10 cellular contexts compared by ENCODE assay signal in genomic region chr4:54101190-54102041, GRCh38. TPM values are rescaled to one million over a fixed set of nuclear protein-coding genes. Genes with fewer than 3 reads are reported as not detected.
DNase-seq lines count a peak whose midpoint lies in the region; ATAC-seq and TF ChIP-seq lines count a peak whose summit lies in the region.
"Had no signal": no experiment of that assay in that cellular context is flagged by ENCODE, and none has a peak within 500 bp of the region (broad histone marks: within the 10 kb centered on the region; RNA-seq: fewer than 3 reads in every experiment).

No MANE protein-coding gene starts in this region.

- H4K20me1 ChIP-seq in BLaER1: peaks cover 36% of the 10 kb centered on the region

- H3K4me1 ChIP-seq in BLaER1 (peaks cover 22% of the 10 kb centered on the region), breast epithelium (peaks cover 9 to 12% of the 10 kb centered on the region in 2 donors)

- TF ChIP-seq POLR2A in breast epithelium (IDR thresholded peaks at IDR 0.05): no peak

- H3K27ac Mint-ChIP-seq in natural killer cell treated with Interleukin-12 subunit alpha and Interleukin-12 subunit beta and Interleukin-15 and Interleukin-18, amount 100 ng/mL, for 72 hours: no peak overlapping the region

- DNase-seq in H7: peak; percentile 63
- DNase-seq in breast epithelium (ENCODE audit: low spot score in 2 of 2): no peak
- DNase-seq in natural killer cell treated with Interleukin-12 subunit alpha and Interleukin-12 subunit beta and Interleukin-15 and Interleukin-18, amount 100 ng/mL, for 72 hours (ENCODE audit: low spot score): no peak
- DNase-seq in RWPE1 (ENCODE audit: low spot score): no peak
- DNase-seq in H4 (ENCODE audit: low spot score): no peak
- DNase-seq: SHP77 treated with DMSO at 0.1 percent for 48 hours had no signal

- H3K9ac ChIP-seq in BLaER1: no peak overlapping the region

- intact Hi-C loops in breast epithelium (cut with DNase I; ENCODE audit: low total_unique reads): no loop called here

- H3K4me1 Mint-ChIP-seq in natural killer cell treated with Interleukin-12 subunit alpha and Interleukin-12 subunit beta and Interleukin-15 and Interleukin-18, amount 100 ng/mL, for 72 hours (ENCODE audit: low read depth in 2 of 2): peaks cover 8 to 21% of the 10 kb centered on the region in 2 donors

- H3K9me3 ChIP-seq in BLaER1 (peaks cover 28% of the 10 kb centered on the region), breast epithelium (no peaks in the 10 kb centered on the region)

- no peaks in the 10 kb centered on the region for H3K9me3 Mint-ChIP-seq in natural killer cell treated with Interleukin-12 subunit alpha and Interleukin-12 subunit beta and Interleukin-15 and Interleukin-18, amount 100 ng/mL, for 72 hours

- no peak for ATAC-seq in natural killer cell treated with Interleukin-12 subunit alpha and Interleukin-12 subunit beta and Interleukin-15 and Interleukin-18, amount 100 ng/mL, for 72 hours
- ATAC-seq in HG03521 (IDR thresholded peaks at IDR 0.05; ENCODE audit: unreplicated experiment) (no peak), HG03520 (IDR thresholded peaks at IDR 0.05; ENCODE audit: unreplicated experiment) (no peak)

- H3K27me3 Mint-ChIP-seq in natural killer cell treated with Interleukin-12 subunit alpha and Interleukin-12 subunit beta and Interleukin-15 and Interleukin-18, amount 100 ng/mL, for 72 hours: peaks cover 58 to 77% of the 10 kb centered on the region in 2 donors

- H3K36me3 ChIP-seq in BLaER1 (no peaks in the 10 kb centered on the region), H7 (replicated peaks; ENCODE audit: control insufficient read depth, insufficient read depth, low read length) (no peaks in the 10 kb centered on the region), breast epithelium (no peaks in the 10 kb centered on the region)

- peak overlapping the region; percentile 90; the same call in 1 of the 2 replicates for H3K4me2 ChIP-seq in BLaER1

- H3K27me3 ChIP-seq in BLaER1 (peaks cover 91% of the 10 kb centered on the region), H7 (ENCODE audit: control insufficient read depth, insufficient read depth, low read length) (peaks cover 100% of the 10 kb centered on the region), breast epithelium (peaks cover 2 to 64% of the 10 kb centered on the region in 2 donors)

- H3K36me3 Mint-ChIP-seq in natural killer cell treated with Interleukin-12 subunit alpha and Interleukin-12 subunit beta and Interleukin-15 and Interleukin-18, amount 100 ng/mL, for 72 hours: no peaks in the 10 kb centered on the region

- TF ChIP-seq CTCF in breast epithelium (IDR thresholded peaks at IDR 0.05) (no peak), RWPE1 (conservative IDR thresholded peaks at IDR 0.05; ENCODE audit: low read depth) (no peak)

- H3K27ac ChIP-seq in BLaER1 (no peak overlapping the region), breast epithelium (no peak overlapping the region), RWPE1 (no peak overlapping the region)

- H3K4me3 Mint-ChIP-seq in natural killer cell treated with Interleukin-12 subunit alpha and Interleukin-12 subunit beta and Interleukin-15 and Interleukin-18, amount 100 ng/mL, for 72 hours: peak overlapping the region; percentile 34

- POLR2A ChIA-PET in RWPE1 (lab: Yijun Ruan, JAX; ENCODE audit: low non-redundant PET): no interaction called here

- CTCF ChIA-PET in RWPE1 (lab: Yijun Ruan, JAX): no interaction called here

- H3K4me3 ChIP-seq in BLaER1: 0 out of 2 replicates have a peak overlapping the region, but pooled peaks have one; percentile 60
- no peak overlapping the region for H3K4me3 ChIP-seq in H7 (ENCODE audit: insufficient read depth, low read depth, low read length)
- peak overlapping the region; percentile 17 to 72 (median 50) for H3K4me3 ChIP-seq in breast epithelium

RNA-seq across cellular contexts. Expression of gene GSX2, which starts 1.5 kb away (rescaled TPM):
- total RNA-seq in H7 (2014; rRNA removed; shearing (Covaris generic)): 0.07 and 1.4 TPM in 2 replicates
- total RNA-seq in breast epithelium: not detected
- total RNA-seq in natural killer cell treated with Interleukin-12 subunit alpha and Interleukin-12 subunit beta and Interleukin-15 and Interleukin-18, amount 100 ng/mL, for 72 hours: not detected
- not detected in 2 replicates for total RNA-seq in H4 (2014; rRNA removed; shearing (Covaris generic))
- total RNA-seq: LHCN-M2 had no signal

RNA-seq across cellular contexts. Expression of gene CHIC2, which starts 37.0 kb away (rescaled TPM):
- 14.4 and 18.2 TPM in 2 replicates for total RNA-seq in H7 (2014; rRNA removed; shearing (Covaris generic))
- 10 to 100 TPM; 33.9 to 71.4 (median 47.5) TPM for total RNA-seq in breast epithelium
- 10 to 100 TPM; 15.2 to 31.3 TPM for total RNA-seq in natural killer cell treated with Interleukin-12 subunit alpha and Interleukin-12 subunit beta and Interleukin-15 and Interleukin-18, amount 100 ng/mL, for 72 hours
- 17.7 and 23.8 TPM in 2 replicates for total RNA-seq in H4 (2014; rRNA removed; shearing (Covaris generic))
